Comparison of ENCODE assay signal across 2 cellular contexts in the genomic region with DNA sequence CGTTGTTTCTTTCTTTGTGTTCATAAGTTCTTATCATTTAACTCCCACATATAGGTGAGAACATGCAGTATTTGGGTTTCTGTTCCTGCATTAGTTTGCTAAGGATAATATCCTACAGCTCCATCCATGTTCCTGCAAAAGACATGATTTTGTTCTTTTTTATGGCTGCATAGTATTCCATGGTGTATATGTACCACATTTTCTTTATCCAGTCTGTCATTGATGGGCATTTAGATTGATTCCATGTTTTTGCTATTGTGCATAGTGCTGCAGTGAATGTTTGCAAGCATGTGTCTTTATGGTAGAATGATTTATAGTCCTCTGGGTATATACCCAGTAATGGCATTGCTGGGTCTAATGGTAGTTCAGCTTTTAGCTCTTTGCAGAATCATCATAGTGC. TPM values are rescaled to one million over a fixed set of nuclear protein-coding genes. Genes with fewer than 3 reads are reported as not detected.
"Had no signal": no experiment of that assay in that cellular context is flagged by ENCODE, and none has a peak within 500 bp of the region (broad histone marks: within the 10 kb centered on the region; RNA-seq: fewer than 3 reads in every experiment).

No MANE protein-coding gene starts in this region.

RNA-seq across cellular contexts. Expression of gene SOSTDC1, which starts 9.2 kb away (rescaled TPM):
- total RNA-seq: subcutaneous adipose tissue, ureter had no signal
